ENCODE assay signal across 28 cellular contexts in the genomic region with DNA sequence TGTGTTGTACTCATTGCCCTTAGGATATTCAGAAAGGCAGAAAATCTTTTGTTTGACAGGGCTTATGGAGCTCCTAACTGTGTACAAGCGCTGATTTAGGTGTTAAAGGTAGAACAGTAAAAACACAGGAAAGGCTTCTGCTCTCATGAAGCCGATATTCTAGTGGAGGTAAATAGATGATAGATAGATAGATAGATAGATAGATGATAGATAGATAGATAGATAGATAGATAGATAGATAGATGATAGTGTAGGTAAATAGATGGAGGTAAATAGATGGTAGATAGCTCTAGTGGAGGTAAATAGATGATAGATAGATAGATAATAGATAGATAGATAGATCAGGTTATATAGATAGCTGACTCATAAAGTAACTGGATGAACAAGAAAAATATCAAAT. TPM values are rescaled to one million over a fixed set of nuclear protein-coding genes. Genes with fewer than 3 reads are reported as not detected.
"Had no signal": no experiment of that assay in that cellular context is flagged by ENCODE, and none has a peak within 500 bp of the region (broad histone marks: within the 10 kb centered on the region; RNA-seq: fewer than 3 reads in every experiment).

No MANE protein-coding gene starts in this region.

- ATAC-seq: stimulated activated effector memory CD8-positive, alpha-beta T cell treated with anti-CD3 and anti-CD28 coated beads, Interleukin-12 subunit alpha, Interleukin-12 subunit beta, amount 100 ng/mL, for 72 hours; upper lobe of right lung had no signal

- H3K4me3 ChIP-seq: stomach, suprapubic skin, testis, thoracic aorta, thyroid gland, tibial artery, tibial nerve, transverse colon, upper lobe of left lung, upper lobe of right lung, uterus, vagina had no signal

- DNase-seq: stimulated activated CD4-positive, alpha-beta T cell treated with anti-CD3 and anti-CD28 coated beads, Interleukin-2, amount 100 ng/mL, for 48 hours; stimulated activated CD4-positive, alpha-beta T cell treated with anti-CD3 and anti-CD28 coated beads, Interleukin-4, amount 100 ng/mL, for 1 hour; stimulated activated CD4-positive, alpha-beta T cell treated with anti-CD3 and anti-CD28 coated beads, Interleukin-4, amount 100 ng/mL, for 24 hours; stimulated activated CD4-positive, alpha-beta T cell treated with anti-CD3 and anti-CD28 coated beads, Interleukin-4, amount 100 ng/mL, for 4 hours; stimulated activated CD8-positive, alpha-beta memory T cell treated with anti-CD3 and anti-CD28 coated beads, Interleukin-4, amount 100 ng/mL, for 48 hours; stimulated activated naive B cell treated with anti-CD40 and anti-IgM and Interleukin-4, amounts not matched to agents 10 μg/mL and 1 μg/mL and 100 μg/mL, for 72 hours; stimulated activated naive CD4-positive, alpha-beta T cell; stimulated activated naive CD4-positive, alpha-beta T cell treated with Interleukin-2 at 50 U/mL for 16 hours; stimulated activated naive CD8-positive, alpha-beta T cell treated with anti-CD3 and anti-CD28 coated beads, Interleukin-15, amount 100 ng/mL, for 72 hours; stimulated activated naive CD8-positive, alpha-beta T cell treated with anti-CD3 and anti-CD28 coated beads, Interleukin-15, Interleukin-2, amounts not matched to agents 100 U/mL and 50 U/mL, for 24 hours; stomach; substantia nigra; testis; thyroid gland; tibial artery; transverse colon; trophoblast cell; upper lobe of left lung; upper lobe of right lung; uterus had no signal

- H3K36me3 ChIP-seq: stomach, suprapubic skin, thoracic aorta, thyroid gland, tibial artery, tibial nerve, transverse colon, upper lobe of left lung, upper lobe of right lung, uterus, vagina had no signal

- H3K27ac ChIP-seq: stomach, suprapubic skin, testis, thoracic aorta, thyroid gland, tibial artery, tibial nerve, transverse colon, upper lobe of left lung, upper lobe of right lung, uterus, vagina had no signal

- H3K4me1 ChIP-seq: stomach, suprapubic skin, testis, thyroid gland, tibial artery, tibial nerve, transverse colon, upper lobe of left lung, upper lobe of right lung, uterus, vagina had no signal

- FAIRE-seq: urothelium cell line had no signal

- H3K9me3 ChIP-seq: stomach, suprapubic skin, testis, thoracic aorta, thyroid gland, tibial artery, tibial nerve, transverse colon, upper lobe of left lung, upper lobe of right lung, uterus, vagina had no signal

- H3K27me3 ChIP-seq: stomach, suprapubic skin, testis, thyroid gland, tibial artery, tibial nerve, transverse colon, upper lobe of left lung, upper lobe of right lung, uterus, vagina had no signal

RNA-seq across cellular contexts. Expression of a gene that starts 39.4 kb away (rescaled TPM):
- total RNA-seq: subcutaneous adipose tissue, suprapubic skin, testis, thoracic aorta, transverse colon, upper lobe of right lung, ureter had no signal
